Comparison of ENCODE assay signal across 20 cellular contexts in the genomic region with DNA sequence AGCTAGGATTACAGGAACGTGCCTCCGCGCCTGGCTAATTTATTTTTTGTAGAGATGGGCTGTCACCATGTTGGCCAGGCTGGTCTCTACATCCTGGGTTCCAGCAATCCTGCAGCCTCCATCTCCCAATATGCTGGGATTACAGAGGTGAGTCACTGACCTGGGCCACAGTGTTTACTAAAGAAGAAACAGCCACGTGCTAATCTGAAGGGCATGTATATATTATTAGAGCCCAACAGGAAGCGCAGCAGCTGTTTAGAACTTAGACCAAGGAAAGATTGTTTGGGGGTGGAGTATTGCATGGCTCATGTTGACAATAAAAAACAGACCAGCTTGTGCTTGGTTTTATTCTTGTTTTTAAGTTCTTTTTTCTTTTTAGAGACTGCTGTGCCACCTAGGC.
DNase-seq lines count a peak whose midpoint lies in the region; ATAC-seq, FAIRE-seq and TF ChIP-seq lines count a peak whose summit lies in the region.
"Had no signal": no experiment of that assay in that cellular context is flagged by ENCODE, and none has a peak within 500 bp of the region (broad histone marks: within the 10 kb centered on the region; RNA-seq: fewer than 3 reads in every experiment).

No MANE protein-coding gene starts in this region.

- H3K4ac ChIP-seq in H1 (replicated peaks; ENCODE audit: insufficient read length, low read depth, low read length) = no peak overlapping the region

- H3K79me2 ChIP-seq in H1 (ENCODE audit: control insufficient read depth in 1 of 2, insufficient read depth in 2 of 2, low read length in 2 of 2) = no peaks in the 10 kb centered on the region

- no peak for TF ChIP-seq CTCF in H1 (IDR thresholded peaks at IDR 0.05; ENCODE audit: control extremely low read depth in 1 of 3, insufficient read depth in 1 of 3, low read depth in 1 of 3, low read length in 3 of 3)

- H4K91ac ChIP-seq in H1 (replicated peaks; ENCODE audit: insufficient read length, low read length) = no peak overlapping the region

- H3K56ac ChIP-seq in H1 (replicated peaks; ENCODE audit: insufficient read length, low read depth, low read length) = no peak overlapping the region

- no peak overlapping the region for H3K14ac ChIP-seq in H1 (ENCODE audit: insufficient read length)

- no peak overlapping the region for H3K27ac Mint-ChIP-seq in T-helper 2 cell treated with Interferon-gamma antibody and Interleukin-4, amounts not matched to agents 5 μg/mL and 100 μg/mL, for 36 hours
- H3K27ac Mint-ChIP-seq: activated naive CD8-positive, alpha-beta T cell treated with anti-CD3 and anti-CD28 coated beads, Interleukin-2, amount 10 ng/mL, durations not matched to agents 7 days and 5 days; naive thymus-derived CD8-positive, alpha-beta T cell had no signal

- 65% methylated on average over 5 of the region's 5 CpGs; no CpG with 5 or more reads in 1 of the 2 experiments for WGBS in H1 (ENCODE audit: extremely low coverage in 1 of 2, insufficient coverage in 1 of 2, insufficient read length in 1 of 2, insufficient replicate concordance in 2 of 2, low coverage in 1 of 2, low lambda C conversion rate in 2 of 2, missing lambda C conversion rate in 1 of 2), 2 experiments

- H2BK5ac ChIP-seq in H1 (ENCODE audit: low read depth, low read length) = no peak overlapping the region

- no peak overlapping the region for H2AFZ ChIP-seq in H1 (ENCODE audit: low read length)

- no peak overlapping the region for H3K4me3 Mint-ChIP-seq in T-helper 2 cell treated with Interferon-gamma antibody and Interleukin-4, amounts not matched to agents 5 μg/mL and 100 μg/mL, for 36 hours
- H3K4me3 Mint-ChIP-seq: activated naive CD8-positive, alpha-beta T cell treated with anti-CD3 and anti-CD28 coated beads, Interleukin-2, amount 10 ng/mL, durations not matched to agents 7 days and 5 days; naive thymus-derived CD8-positive, alpha-beta T cell had no signal

- no peak overlapping the region for H3K4me3 ChIP-seq in H1 (ENCODE audit: extremely low read depth in 1 of 4, insufficient read depth in 2 of 4, low read depth in 3 of 4, low read length in 4 of 4)
- H3K4me3 ChIP-seq: cardiac muscle cell, lung, upper lobe of right lung had no signal

- no peak overlapping the region for H4K8ac ChIP-seq in H1 (ENCODE audit: extremely low read depth, insufficient read depth, low read length)

- TF ChIP-seq EP300 in H1 (IDR thresholded peaks at IDR 0.05; ENCODE audit: borderline replicate concordance in 1 of 2, low read depth in 2 of 2, low read length in 2 of 2) = no peak

- ATAC-seq in GM21381 (IDR thresholded peaks at IDR 0.05; ENCODE audit: unreplicated experiment) = no peak
- ATAC-seq in HG02623 (IDR thresholded peaks at IDR 0.05; ENCODE audit: unreplicated experiment) = no peak
- ATAC-seq: naive thymus-derived CD8-positive, alpha-beta T cell; upper lobe of right lung had no signal

- H3K27me3 Mint-ChIP-seq in T-helper 2 cell treated with Interferon-gamma antibody and Interleukin-4, amounts not matched to agents 5 μg/mL and 100 μg/mL, for 36 hours (ENCODE audit: low read depth) = peaks cover 15% of the 10 kb centered on the region

- no peaks in the 10 kb centered on the region for H3K27me3 ChIP-seq in H1 (replicated peaks in 1 of 4; ENCODE audit: control insufficient read depth in 3 of 4, extremely low read depth in 1 of 4, insufficient read depth in 3 of 4, low read length in 3 of 4)
- H3K27me3 ChIP-seq: cardiac muscle cell, upper lobe of right lung had no signal

- H3K23me2 ChIP-seq in H1 (ENCODE audit: low read depth, low read length) = peaks cover 7% of the 10 kb centered on the region; the same call in 1 of the 2 replicates

- H3K9me3 ChIP-seq in H1 (ENCODE audit: insufficient read depth in 2 of 2, low read depth in 1 of 2, low read length in 1 of 2) = no peaks in the 10 kb centered on the region
- H3K9me3 ChIP-seq: SK-N-SH, upper lobe of right lung had no signal

- H2BK12ac ChIP-seq in H1 (ENCODE audit: low read depth, low read length) = no peak overlapping the region

- H3K4me1 Mint-ChIP-seq in T-helper 2 cell treated with Interferon-gamma antibody and Interleukin-4, amounts not matched to agents 5 μg/mL and 100 μg/mL, for 36 hours (ENCODE audit: low read depth) = no peaks in the 10 kb centered on the region
- H3K4me1 Mint-ChIP-seq: activated naive CD8-positive, alpha-beta T cell treated with anti-CD3 and anti-CD28 coated beads, Interleukin-2, amount 10 ng/mL, durations not matched to agents 7 days and 5 days had no signal

- TF ChIP-seq RAD21 in H1 (IDR thresholded peaks at IDR 0.05 in 1 of 2, conservative IDR thresholded peaks at IDR 0.05 in 1 of 2; ENCODE audit: low read depth in 2 of 2, low read length in 2 of 2) = no peak

- no peak overlapping the region for H4K5ac ChIP-seq in H1 (ENCODE audit: insufficient read length, low read depth, low read length)

- TF ChIP-seq POLR2A in H1 (IDR thresholded peaks at IDR 0.05; ENCODE audit: control extremely low read depth in 1 of 2, low read depth in 2 of 2, low read length in 2 of 2) = no peak

- POLR2A ChIA-PET in H1 (lab: Charles Lee; ENCODE audit: partially characterized antibody) = interaction anchor here (1.8 kb wide), 1 partner anchor 12 kb away, joined by 3 read pairs; no protein-coding TSS in a partner anchor

- no peak for FAIRE-seq in H1 (lab: Jason Lieb, UNC)
- FAIRE-seq: frontal cortex had no signal

- H3K27ac ChIP-seq in H1 (ENCODE audit: low read depth, low read length) = no peak overlapping the region
- H3K27ac ChIP-seq: cardiac muscle cell, upper lobe of right lung had no signal

- peaks cover 6% of the 10 kb centered on the region for H3K9me3 Mint-ChIP-seq in T-helper 2 cell treated with Interferon-gamma antibody and Interleukin-4, amounts not matched to agents 5 μg/mL and 100 μg/mL, for 36 hours

- no peaks in the 10 kb centered on the region for H3K79me1 ChIP-seq in H1 (ENCODE audit: low read depth, low read length)

- no peak overlapping the region for H3K9ac ChIP-seq in H1 (replicated peaks in 1 of 4; ENCODE audit: extremely low read depth in 1 of 4, low read depth in 3 of 4, low read length in 3 of 4)
- H3K9ac ChIP-seq: SK-N-SH had no signal

- peaks cover 0 to 3% of the 10 kb centered on the region in 2 experiments for H4K20me1 ChIP-seq in H1 (replicated peaks in 1 of 2; ENCODE audit: control insufficient read depth in 1 of 2, insufficient read depth in 2 of 2, low read length in 2 of 2)

- H3K4me1 ChIP-seq in H1 (replicated peaks in 1 of 4; ENCODE audit: control insufficient read depth in 3 of 4, insufficient read depth in 4 of 4, low read length in 3 of 4) = peaks cover 10 to 22% (median 16%) of the 10 kb centered on the region in 4 experiments; a peak in 6 of 7 replicates
- H3K4me1 ChIP-seq: upper lobe of right lung had no signal

- no peaks in the 10 kb centered on the region for H3K36me3 Mint-ChIP-seq in T-helper 2 cell treated with Interferon-gamma antibody and Interleukin-4, amounts not matched to agents 5 μg/mL and 100 μg/mL, for 36 hours (ENCODE audit: low read depth)

- H2BK20ac ChIP-seq in H1 (ENCODE audit: low read length) = peak overlapping the region; percentile 64; the same call in 1 of the 2 replicates

- no peak overlapping the region for H2AK5ac ChIP-seq in H1 (ENCODE audit: low read depth, low read length)

- H3K23ac ChIP-seq in H1 (ENCODE audit: insufficient read length) = no peak overlapping the region

- no peak overlapping the region for H3K4me2 ChIP-seq in H1 (ENCODE audit: insufficient read depth in 1 of 2, low read depth in 2 of 2, low read length in 2 of 2)
- H3K4me2 ChIP-seq: SK-N-SH had no signal

- H2BK120ac ChIP-seq in H1 (replicated peaks; ENCODE audit: low read depth, low read length) = no peak overlapping the region

- H3K18ac ChIP-seq in H1 (ENCODE audit: extremely low read depth, low read length) = no peak overlapping the region; the same call in 1 of the 2 replicates

- no peaks in the 10 kb centered on the region for H3K36me3 ChIP-seq in H1 (ENCODE audit: control insufficient read depth in 2 of 4, insufficient read depth in 4 of 4, low read length in 3 of 4)
- H3K36me3 ChIP-seq: cardiac muscle cell, upper lobe of right lung had no signal

- no peak overlapping the region for H2BK15ac ChIP-seq in H1 (ENCODE audit: low read length)

- peak; percentile 74 for DNase-seq in NCI-H82 (lab: John Stamatoyannopoulos, UW)
- no peak for DNase-seq in NCI-H82 treated with DMSO at 0.1 percent for 48 hours (lab: John Stamatoyannopoulos, UW; ENCODE audit: unreplicated experiment)
- peak; percentile 67 for DNase-seq in M059J (ENCODE audit: low read depth)
- DNase-seq in H1 (ENCODE audit: low read depth in 1 of 2, low spot score in 2 of 2) = no peak
- DNase-seq in GM19240 (ENCODE audit: insufficient read length, low spot score) = no peak
- no peak for DNase-seq in T-helper 2 cell treated with Interferon-gamma antibody and Interleukin-4, amounts not matched to agents 5 μg/mL and 100 μg/mL, for 36 hours (ENCODE audit: low spot score)
- DNase-seq: activated CD4-positive, alpha-beta T cell treated with anti-CD3 and anti-CD28 coated beads, Interleukin-2, amount 50 U/mL, for 4 hours; activated naive CD8-positive, alpha-beta T cell treated with anti-CD3 and anti-CD28 coated beads, Interleukin-2, amount 10 ng/mL, durations not matched to agents 7 days and 5 days; activated T-cell treated with anti-CD3 and anti-CD28 coated beads, Interleukin-2, amount 50 U/mL, for 48 hours; effector CD4-positive, alpha-beta T cell; MV-4-11; SK-N-SH; stimulated activated naive CD4-positive, alpha-beta T cell; upper lobe of right lung had no signal

- CTCF ChIA-PET in H1 (lab: Charles Lee; ENCODE audit: partially characterized antibody) = interaction anchor here (0.7 to 1.6 kb wide), 5 partner anchors 9 to 1029 kb away, joined by 3 to 10 read pairs (median 5); no protein-coding TSS in a partner anchor

TF ChIP-seq in H1, 55 proteins besides CTCF, POLR2A, EP300 and RAD21 (continues in another document):
- TF ChIP-seq HDAC2 (IDR thresholded peaks at IDR 0.05; ENCODE audit: borderline replicate concordance in 1 of 2, low read depth in 2 of 2, low read length in 2 of 2) (no peak), YY1 (IDR thresholded peaks at IDR 0.05; ENCODE audit: low read depth, low read length) (no peak), SP2 (IDR thresholded peaks at IDR 0.05; ENCODE audit: low read length) (no peak), SP4 (IDR thresholded peaks at IDR 0.05; ENCODE audit: low read length) (no peak), RXRA (IDR thresholded peaks at IDR 0.05; ENCODE audit: insufficient read depth, low read depth, low read length) (no peak), EGR1 (IDR thresholded peaks at IDR 0.05; ENCODE audit: borderline replicate concordance, low read depth, low read length) (no peak), GTF2F1 (IDR thresholded peaks at IDR 0.05; ENCODE audit: borderline replicate concordance, low read depth, low read length) (no peak)
- TF ChIP-seq, protein P1, sequence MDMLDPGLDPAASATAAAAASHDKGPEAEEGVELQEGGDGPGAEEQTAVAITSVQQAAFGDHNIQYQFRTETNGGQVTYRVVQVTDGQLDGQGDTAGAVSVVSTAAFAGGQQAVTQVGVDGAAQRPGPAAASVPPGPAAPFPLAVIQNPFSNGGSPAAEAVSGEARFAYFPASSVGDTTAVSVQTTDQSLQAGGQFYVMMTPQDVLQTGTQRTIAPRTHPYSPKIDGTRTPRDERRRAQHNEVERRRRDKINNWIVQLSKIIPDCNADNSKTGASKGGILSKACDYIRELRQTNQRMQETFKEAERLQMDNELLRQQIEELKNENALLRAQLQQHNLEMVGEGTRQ (IDR thresholded peaks at IDR 0.05; ENCODE audit: low read length) = no peak

Comparison
In these comparisons a context has a peak if more than half of its experiments do, and no peak if none do; other contexts are left out.
1. DNase-seq: peak in NCI-H82 (single experiment) and M059J (single experiment); none in NCI-H82 treated with DMSO at 0.1 percent for 48 hours (single experiment), H1 (0 of 2), GM19240 (single experiment) and T-helper 2 cell treated with Interferon-gamma antibody and Interleukin-4, amounts not matched to agents 5 μg/mL and 100 μg/mL, for 36 hours (single experiment).